1 cellular context compared by ENCODE assay signal in the genomic region with DNA sequence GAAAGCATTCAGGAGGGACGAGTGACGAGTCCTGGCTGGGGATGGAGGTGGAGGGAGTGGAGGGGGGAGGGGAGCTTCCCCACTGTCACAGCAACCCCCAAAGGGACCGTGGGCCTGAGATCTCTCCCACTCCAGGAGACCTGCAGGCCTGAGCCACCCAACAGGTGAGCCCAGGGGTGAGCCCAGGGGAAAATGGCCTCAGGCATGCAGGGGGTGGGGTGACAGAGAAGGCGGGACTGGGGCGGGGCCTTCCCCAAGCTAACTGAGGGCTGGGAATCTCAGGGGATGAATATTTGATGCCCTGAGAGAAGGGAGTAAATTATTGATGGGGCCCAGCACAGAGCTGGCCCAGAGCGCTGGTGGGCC.
TF ChIP-seq lines count a peak whose summit lies in the region.

No MANE protein-coding gene starts in this region.

TF ChIP-seq in GM23338, 12 proteins besides CTCF, POLR2A, EP300 and RAD21 (continued from another document):
- TF ChIP-seq JUNB (IDR thresholded peaks at IDR 0.05; ENCODE audit: unreplicated experiment) = no peak
